ENCODE assay signal across 17 cellular contexts in genomic region chr7:57876-58275, GRCh38.
"Had no signal": no experiment of that assay in that cellular context is flagged by ENCODE, and none has a peak within 500 bp of the region (broad histone marks: within the 10 kb centered on the region; RNA-seq: fewer than 3 reads in every experiment).

No MANE protein-coding gene starts in this region.

- ATAC-seq: activated CD8-positive, alpha-beta T cell treated with anti-CD3 and anti-CD28 coated beads, Interleukin-2, amount 10 ng/mL, durations not matched to agents 7 days and 5 days; esophagus mucosa; mucosa of descending colon; naive thymus-derived CD4-positive, alpha-beta T cell had no signal

- H3K4me3 Mint-ChIP-seq: activated CD4-positive, alpha-beta T cell treated with anti-CD3 and anti-CD28 coated beads, Interleukin-2, amount 10 ng/mL, durations not matched to agents 24 days and 14 days; activated CD8-positive, alpha-beta T cell treated with anti-CD3 and anti-CD28 coated beads, Interleukin-2, amount 10 ng/mL, durations not matched to agents 7 days and 5 days; activated naive CD8-positive, alpha-beta T cell; naive thymus-derived CD4-positive, alpha-beta T cell; stimulated activated naive CD8-positive, alpha-beta T cell treated with anti-CD3 and anti-CD28 coated beads, Interleukin-15, amount 100 ng/mL, for 72 hours; T-helper 2 cell treated with Interferon-gamma antibody and Interleukin-4, amounts not matched to agents 5 μg/mL and 100 μg/mL, for 36 hours had no signal

- H3K9me3 ChIP-seq: mucosa of descending colon, testis, upper lobe of left lung had no signal

- DNase-seq: activated CD4-positive, alpha-beta T cell treated with anti-CD3 and anti-CD28 coated beads, Interleukin-2, amount 10 ng/mL, durations not matched to agents 24 days and 14 days; activated CD4-positive, CD25-positive, alpha-beta regulatory T cell; activated CD8-positive, alpha-beta memory T cell treated with anti-CD3 and anti-CD28 coated beads, Interleukin-2, amount 50 U/mL, for 4 hours; activated CD8-positive, alpha-beta T cell treated with anti-CD3 and anti-CD28 coated beads, Interleukin-2, amount 10 ng/mL, durations not matched to agents 7 days and 5 days; activated gamma-delta T cell treated with Interleukin-2 at 50 U/mL for 16 hours; amniotic stem cell; glutamatergic neuron; mucosa of descending colon; naive thymus-derived CD4-positive, alpha-beta T cell; small intestine; stimulated activated naive CD8-positive, alpha-beta T cell treated with anti-CD3 and anti-CD28 coated beads, Interleukin-15, amount 100 ng/mL, for 72 hours; testis had no signal

- H3K27me3 ChIP-seq: testis, upper lobe of left lung had no signal

- H3K36me3 ChIP-seq: upper lobe of left lung had no signal

- H3K27me3 Mint-ChIP-seq: activated CD4-positive, alpha-beta T cell treated with anti-CD3 and anti-CD28 coated beads, Interleukin-2, amount 10 ng/mL, durations not matched to agents 24 days and 14 days; activated naive CD8-positive, alpha-beta T cell; naive thymus-derived CD4-positive, alpha-beta T cell; stimulated activated naive CD8-positive, alpha-beta T cell treated with anti-CD3 and anti-CD28 coated beads, Interleukin-15, amount 100 ng/mL, for 72 hours had no signal

- H3K27ac ChIP-seq: coronary artery, testis, upper lobe of left lung had no signal

- H3K4me3 ChIP-seq: coronary artery, mucosa of descending colon, testis, upper lobe of left lung had no signal

- H3K36me3 Mint-ChIP-seq: activated naive CD8-positive, alpha-beta T cell; naive thymus-derived CD4-positive, alpha-beta T cell had no signal

- H3K4me1 Mint-ChIP-seq: activated CD4-positive, alpha-beta T cell treated with anti-CD3 and anti-CD28 coated beads, Interleukin-2, amount 10 ng/mL, durations not matched to agents 24 days and 14 days; naive thymus-derived CD4-positive, alpha-beta T cell; stimulated activated naive CD8-positive, alpha-beta T cell treated with anti-CD3 and anti-CD28 coated beads, Interleukin-15, amount 100 ng/mL, for 72 hours had no signal

- H3K9me3 Mint-ChIP-seq: activated CD4-positive, alpha-beta T cell treated with anti-CD3 and anti-CD28 coated beads, Interleukin-2, amount 10 ng/mL, durations not matched to agents 24 days and 14 days; naive thymus-derived CD4-positive, alpha-beta T cell; stimulated activated naive CD8-positive, alpha-beta T cell treated with anti-CD3 and anti-CD28 coated beads, Interleukin-15, amount 100 ng/mL, for 72 hours; T-helper 2 cell treated with Interferon-gamma antibody and Interleukin-4, amounts not matched to agents 5 μg/mL and 100 μg/mL, for 36 hours had no signal

- H3K27ac Mint-ChIP-seq: activated CD4-positive, alpha-beta T cell treated with anti-CD3 and anti-CD28 coated beads, Interleukin-2, amount 10 ng/mL, durations not matched to agents 24 days and 14 days; activated CD8-positive, alpha-beta T cell treated with anti-CD3 and anti-CD28 coated beads, Interleukin-2, amount 10 ng/mL, durations not matched to agents 7 days and 5 days; activated naive CD8-positive, alpha-beta T cell; naive thymus-derived CD4-positive, alpha-beta T cell; stimulated activated naive CD8-positive, alpha-beta T cell treated with anti-CD3 and anti-CD28 coated beads, Interleukin-15, amount 100 ng/mL, for 72 hours; T-helper 2 cell treated with Interferon-gamma antibody and Interleukin-4, amounts not matched to agents 5 μg/mL and 100 μg/mL, for 36 hours had no signal
